ENCODE assay signal across 8 cellular contexts in genomic region chr15:73305331-73306211, GRCh38.
DNase-seq lines count a peak whose midpoint lies in the region; ATAC-seq and TF ChIP-seq lines count a peak whose summit lies in the region.

No MANE protein-coding gene starts in this region.

- no peak overlapping the region for H3K27ac Mint-ChIP-seq in CD4-positive, alpha-beta T cell

- no peak for TF ChIP-seq POLR2A in esophagus squamous epithelium (IDR thresholded peaks at IDR 0.05)

- no peaks in the 10 kb centered on the region for H3K9me2 ChIP-seq in Karpas-422 (replicated peaks; ENCODE audit: insufficient read depth, low read length)

- TF ChIP-seq CTCF in CD4-positive, alpha-beta T cell (IDR thresholded peaks at IDR 0.05), result no peak
- peak in 3 of 6 experiments; percentile 13 to 50 (median 25) for TF ChIP-seq CTCF in esophagus squamous epithelium (IDR thresholded peaks at IDR 0.05)

- CTCF ChIA-PET in CD4-positive, alpha-beta T cell (lab: Charles Lee), result no interaction called here

- no peak overlapping the region for H2AFZ ChIP-seq in Karpas-422 (ENCODE audit: low read length)

- no peak for ATAC-seq in CD4-positive, alpha-beta T cell (ENCODE audit: poor library complexity)
- ATAC-seq in GM19467 (IDR thresholded peaks at IDR 0.05; ENCODE audit: unreplicated experiment), result no peak

- no peaks in the 10 kb centered on the region for H4K20me1 ChIP-seq in Karpas-422 (ENCODE audit: insufficient read depth, low read depth, low read length)

- H3K27ac ChIP-seq in Karpas-422 (ENCODE audit: low read length), result no peak overlapping the region
- H3K27ac ChIP-seq in CD4-positive, alpha-beta T cell (ENCODE audit: low read depth, low read length), result no peak overlapping the region
- H3K27ac ChIP-seq in esophagus squamous epithelium, result no peak overlapping the region

- no peak overlapping the region for H3K4me2 ChIP-seq in Karpas-422 (ENCODE audit: low read depth, low read length, poor library complexity, severe bottlenecking)

- POLR2A ChIA-PET in CD4-positive, alpha-beta T cell (lab: Charles Lee), result no interaction called here

- no peaks in the 10 kb centered on the region for H3K4me1 Mint-ChIP-seq in CD4-positive, alpha-beta T cell (ENCODE audit: low read depth)

- H3K9ac ChIP-seq in Karpas-422 (ENCODE audit: low read length), result no peak overlapping the region
- no peak overlapping the region for H3K9ac ChIP-seq in NT2/D1 (ENCODE audit: insufficient read length, low read depth)

- no peaks in the 10 kb centered on the region for H3K79me2 ChIP-seq in Karpas-422 (ENCODE audit: low read length)

- no peak overlapping the region for H3K4me3 Mint-ChIP-seq in CD4-positive, alpha-beta T cell

- H3K4me3 ChIP-seq in Karpas-422 (ENCODE audit: low read length) (no peak overlapping the region), NT2/D1 (ENCODE audit: insufficient read length, low read depth) (no peak overlapping the region), esophagus squamous epithelium (no peak overlapping the region)

- H3K36me3 ChIP-seq in Karpas-422 (ENCODE audit: insufficient read depth, low read length) (no peaks in the 10 kb centered on the region), NT2/D1 (ENCODE audit: insufficient read depth, insufficient read length, low read length) (peaks cover 35% of the 10 kb centered on the region), esophagus squamous epithelium (peaks cover 0 to 42% (median 4%) of the 10 kb centered on the region in 3 donors)

- H3K4me1 ChIP-seq in Karpas-422 (ENCODE audit: low read length) (no peaks in the 10 kb centered on the region), NT2/D1 (ENCODE audit: insufficient read depth, insufficient read length) (peaks cover 7% of the 10 kb centered on the region), esophagus squamous epithelium (peaks cover 0 to 6% (median 0%) of the 10 kb centered on the region in 3 donors)

- H3K9me3 ChIP-seq in Karpas-422 (ENCODE audit: low read length) (no peaks in the 10 kb centered on the region), NT2/D1 (ENCODE audit: insufficient read depth, low read length) (no peaks in the 10 kb centered on the region), esophagus squamous epithelium (no peaks in the 10 kb centered on the region)
- no peaks in the 10 kb centered on the region for H3K9me3 ChIP-seq in CD4-positive, alpha-beta T cell (ENCODE audit: control insufficient read depth, low read length)

- no peaks in the 10 kb centered on the region for H3K27me3 ChIP-seq in Karpas-422 (ENCODE audit: low read length)
- H3K27me3 ChIP-seq in NT2/D1 (ENCODE audit: insufficient read depth, insufficient read length), result no peaks in the 10 kb centered on the region
- no peaks in the 10 kb centered on the region for H3K27me3 ChIP-seq in CD4-positive, alpha-beta T cell (ENCODE audit: control insufficient read depth, insufficient read depth, low read length)
- no peaks in the 10 kb centered on the region for H3K27me3 ChIP-seq in esophagus squamous epithelium

- 38 to 55% methylated on average over 6 to 8 of the region's 12 CpGs for WGBS in esophagus squamous epithelium, 2 donors

- no peaks in the 10 kb centered on the region for H3K9me3 Mint-ChIP-seq in CD4-positive, alpha-beta T cell

- intact Hi-C loops in CD4-positive, alpha-beta T cell (cut with DNase I, micrococcal nuclease), result no loop called here
- intact Hi-C loops in esophagus squamous epithelium (cut with DNase I), result no loop called here

- peaks cover 27% of the 10 kb centered on the region for H3K36me3 Mint-ChIP-seq in CD4-positive, alpha-beta T cell (ENCODE audit: low read depth)

- H3K27me3 Mint-ChIP-seq in CD4-positive, alpha-beta T cell, result no peaks in the 10 kb centered on the region

- DNase-seq in EL (peak; percentile 62), Karpas-422 (peak; percentile 81), NT2/D1 (ENCODE audit: low read depth, low spot score) (peak; percentile 71), dedifferentiated amniotic fluid mesenchymal stem cell (ENCODE audit: extremely low spot score) (peak; percentile 62), lung microvascular endothelial cell (ENCODE audit: low read depth in 2 of 2) (peak; percentile 37 to 67), esophagus squamous epithelium (lab: John Stamatoyannopoulos, UW) (no peak)
- no peak for DNase-seq in CD4-positive, alpha-beta T cell

Comparison
In these comparisons a context has a peak if more than half of its experiments do, and no peak if none do; other contexts are left out.
1. DNase-seq: peak in EL (single experiment), Karpas-422 (single experiment), NT2/D1 (single experiment), dedifferentiated amniotic fluid mesenchymal stem cell (single experiment) and lung microvascular endothelial cell (2 of 2); none in CD4-positive, alpha-beta T cell (0 of 10) and esophagus squamous epithelium (single experiment).